In the genomic region with DNA sequence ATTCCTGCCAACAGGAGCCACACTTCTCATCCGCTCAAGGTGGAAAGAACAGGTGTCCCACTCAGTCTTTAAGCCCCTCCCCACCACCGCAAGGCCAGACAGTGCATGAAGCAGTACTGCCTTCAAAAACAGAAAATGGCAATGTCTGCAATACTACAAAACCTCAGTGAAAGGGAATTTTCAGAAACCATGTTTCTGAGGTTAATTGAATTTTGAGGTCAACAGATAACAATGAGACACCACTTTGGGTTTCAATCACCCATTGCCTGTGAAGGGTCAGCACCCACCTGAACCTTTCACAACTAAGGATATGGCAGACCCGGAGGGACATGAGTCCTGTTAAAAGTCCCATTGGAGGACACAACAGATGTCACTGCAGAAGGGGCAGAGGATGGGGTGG, we compare ENCODE assay signal across 14 cellular contexts. TPM values are rescaled to one million over a fixed set of nuclear protein-coding genes. Genes with fewer than 3 reads are reported as not detected.
DNase-seq lines count a peak whose midpoint lies in the region; ATAC-seq and TF ChIP-seq lines count a peak whose summit lies in the region.
"Had no signal": no experiment of that assay in that cellular context is flagged by ENCODE, and none has a peak within 500 bp of the region (broad histone marks: within the 10 kb centered on the region; RNA-seq: fewer than 3 reads in every experiment).

No MANE protein-coding gene starts in this region.

- H2AFZ ChIP-seq in IMR-90 (replicated peaks; ENCODE audit: low read length, poor library complexity), result no peak overlapping the region

- H3K36me3 ChIP-seq in IMR-90 (ENCODE audit: control insufficient read depth, insufficient read depth, low read length) (no peaks in the 10 kb centered on the region), spleen (peaks cover 0 to 35% (median 5%) of the 10 kb centered on the region in 6 donors), ascending aorta (no peaks in the 10 kb centered on the region)
- H3K36me3 ChIP-seq: colonic mucosa, Peyer's patch had no signal

- H3K9me1 ChIP-seq in IMR-90 (ENCODE audit: insufficient read depth, low read length), result no peaks in the 10 kb centered on the region

- no peak overlapping the region for H4K91ac ChIP-seq in IMR-90 (ENCODE audit: insufficient read depth, low read depth, low read length)

- DNase-seq in activated CD4-positive, alpha-beta T cell treated with anti-CD3 and anti-CD28 coated beads, Interleukin-2, amount 10 ng/mL, durations not matched to agents 24 days and 14 days, result no peak
- no peak for DNase-seq in activated CD4-positive, alpha-beta T cell treated with anti-CD3 and anti-CD28 coated beads, Interleukin-2, amount 50 U/mL, for 48 hours
- DNase-seq in IMR-90 (no peak), spleen (peak; percentile 57), HFFc6 (no peak), ascending aorta (ENCODE audit: low spot score in 2 of 2) (no peak)
- DNase-seq in stimulated activated naive CD4-positive, alpha-beta T cell (lab: John Stamatoyannopoulos, UW), result no peak
- DNase-seq: activated gamma-delta T cell treated with Interleukin-2 at 50 U/mL for 16 hours, colonic mucosa, kidney glomerular epithelial cell, NCI-H2107, Peyer's patch had no signal

- no peak overlapping the region for H4K5ac ChIP-seq in IMR-90 (ENCODE audit: low read depth, low read length)

- peak overlapping the region; percentile 85 for H2AK9ac ChIP-seq in IMR-90 (replicated peaks; ENCODE audit: low read depth, low read length, poor library complexity)

- H3K4me2 ChIP-seq in IMR-90 (ENCODE audit: low read depth, low read length), result no peak overlapping the region
- H3K4me2 ChIP-seq: smooth muscle cell had no signal

- no peak overlapping the region for H3K14ac ChIP-seq in IMR-90 (replicated peaks; ENCODE audit: low read depth, low read length)

- CTCF ChIA-PET in IMR-90 (lab: Yijun Ruan, JAX), result no interaction called here

- no peak overlapping the region for H3K4me3 ChIP-seq in IMR-90 (ENCODE audit: insufficient read depth, low read depth, low read length)
- no peak overlapping the region for H3K4me3 ChIP-seq in spleen
- H3K4me3 ChIP-seq in ascending aorta, result no peak overlapping the region
- H3K4me3 ChIP-seq: colonic mucosa, Peyer's patch, smooth muscle cell had no signal

- no peak for TF ChIP-seq CTCF in IMR-90 (conservative IDR thresholded peaks at IDR 0.05; ENCODE audit: low read depth, low read length)
- TF ChIP-seq CTCF in spleen (IDR thresholded peaks at IDR 0.05 in 8 of 11, conservative IDR thresholded peaks at IDR 0.05 in 3 of 11), result no peak
- no peak for TF ChIP-seq CTCF in HFFc6 (IDR thresholded peaks at IDR 0.05)
- no peak for TF ChIP-seq CTCF in ascending aorta (IDR thresholded peaks at IDR 0.05)

- TF ChIP-seq POLR2A in IMR-90 (IDR thresholded peaks at IDR 0.05; ENCODE audit: low read depth, low read length) (no peak), spleen (IDR thresholded peaks at IDR 0.05) (no peak)

- intact Hi-C loops in activated CD4-positive, alpha-beta T cell treated with anti-CD3 and anti-CD28 coated beads, Interleukin-2, amount 10 ng/mL, durations not matched to agents 24 days and 14 days (cut with micrococcal nuclease), result no loop called here
- intact Hi-C loops in IMR-90 (cut with micrococcal nuclease), result no loop called here
- intact Hi-C loops in spleen (cut with DNase I; ENCODE audit: low total_unique reads), result no loop called here
- intact Hi-C loops in ascending aorta (cut with DNase I), result no loop called here

- no peak overlapping the region for H2BK120ac ChIP-seq in IMR-90 (ENCODE audit: low read depth, low read length)

- no peaks in the 10 kb centered on the region for H3K79me1 ChIP-seq in IMR-90 (ENCODE audit: low read depth in 1 of 2, low read length in 2 of 2)

- no peaks in the 10 kb centered on the region for H3K9me3 Mint-ChIP-seq in activated CD4-positive, alpha-beta T cell treated with anti-CD3 and anti-CD28 coated beads, Interleukin-2, amount 10 ng/mL, durations not matched to agents 24 days and 14 days
- H3K9me3 Mint-ChIP-seq in HFFc6, result no peaks in the 10 kb centered on the region

- ATAC-seq in GM21529 (IDR thresholded peaks at IDR 0.05; ENCODE audit: unreplicated experiment) (peak; percentile 24), IMR-90 (ENCODE audit: low read depth) (no peak)

- no peak overlapping the region for H3K56ac ChIP-seq in IMR-90 (ENCODE audit: extremely low read depth, insufficient read depth, low read length)

- H3K9ac ChIP-seq in IMR-90 (ENCODE audit: low read depth, low read length), result no peak overlapping the region

- H2BK5ac ChIP-seq in IMR-90 (ENCODE audit: low read depth, low read length, poor library complexity, severe bottlenecking), result no peak overlapping the region

- H3K23ac ChIP-seq in IMR-90 (ENCODE audit: low read depth, low read length), result no peak overlapping the region

- no peak overlapping the region for H2BK20ac ChIP-seq in IMR-90 (ENCODE audit: low read depth, low read length)

- dilution Hi-C loops in IMR-90 (cut with HindIII; ENCODE audit: low sequenced_read_pairs, unreplicated experiment), result no loop called here

- H3K4me1 Mint-ChIP-seq in activated CD4-positive, alpha-beta T cell treated with anti-CD3 and anti-CD28 coated beads, Interleukin-2, amount 10 ng/mL, durations not matched to agents 24 days and 14 days, result peaks cover 36% of the 10 kb centered on the region
- H3K4me1 Mint-ChIP-seq in HFFc6 (ENCODE audit: low read depth), result no peaks in the 10 kb centered on the region

- H4K20me1 ChIP-seq in IMR-90 (ENCODE audit: insufficient read depth, low read length), result no peaks in the 10 kb centered on the region

- no peak overlapping the region for H3K4ac ChIP-seq in IMR-90 (ENCODE audit: low read depth, low read length)

- H3K27ac Mint-ChIP-seq in activated CD4-positive, alpha-beta T cell treated with anti-CD3 and anti-CD28 coated beads, Interleukin-2, amount 10 ng/mL, durations not matched to agents 24 days and 14 days, result peak overlapping the region; percentile 63
- no peak overlapping the region for H3K27ac Mint-ChIP-seq in HFFc6

- 100% methylated on average over 1 of the region's 3 CpGs; no CpG with 5 or more reads in 1 of the 2 experiments for WGBS in IMR-90 (ENCODE audit: extremely low coverage in 2 of 2, insufficient read length in 1 of 2), 2 experiments
- 52 to 77% (median 64%) methylated on average over 3 of the region's 3 CpGs for WGBS in spleen, 5 donors

- H3K9me3 ChIP-seq in IMR-90 (ENCODE audit: control insufficient read depth, insufficient read depth, low read length), result no peaks in the 10 kb centered on the region
- H3K9me3 ChIP-seq in spleen, result no peaks in the 10 kb centered on the region
- H3K9me3 ChIP-seq in ascending aorta, result no peaks in the 10 kb centered on the region
- H3K9me3 ChIP-seq: colonic mucosa, Peyer's patch had no signal

- no peak for TF ChIP-seq RAD21 in IMR-90 (IDR thresholded peaks at IDR 0.05; ENCODE audit: low read length)

- in situ Hi-C loops in IMR-90 (cut with MboI; ENCODE audit: low sequenced_read_pairs), result no loop called here

- H3K4me1 ChIP-seq in IMR-90 (ENCODE audit: control insufficient read depth, insufficient read depth, low read length) (no peaks in the 10 kb centered on the region), spleen (peaks cover 40 to 100% (median 83%) of the 10 kb centered on the region in 6 donors), ascending aorta (peaks cover 0 to 2% of the 10 kb centered on the region in 2 donors)

- H4K8ac ChIP-seq in IMR-90 (ENCODE audit: low read depth in 2 of 2, low read length in 2 of 2), result no peak overlapping the region

- peak overlapping the region; percentile 9 for H3K4me3 Mint-ChIP-seq in activated CD4-positive, alpha-beta T cell treated with anti-CD3 and anti-CD28 coated beads, Interleukin-2, amount 10 ng/mL, durations not matched to agents 24 days and 14 days
- no peak overlapping the region for H3K4me3 Mint-ChIP-seq in HFFc6

- H3K27ac ChIP-seq in IMR-90 (ENCODE audit: insufficient read depth, low read length), result no peak overlapping the region
- H3K27ac ChIP-seq in spleen, result peak overlapping the region in 7 of 8 donors; percentile 0 to 90 (median 38)
- H3K27ac ChIP-seq in ascending aorta, result no peak overlapping the region
- H3K27ac ChIP-seq: colonic mucosa had no signal

- no peak overlapping the region for H2BK15ac ChIP-seq in IMR-90 (ENCODE audit: low read depth, low read length)

- no peaks in the 10 kb centered on the region for H3K27me3 Mint-ChIP-seq in activated CD4-positive, alpha-beta T cell treated with anti-CD3 and anti-CD28 coated beads, Interleukin-2, amount 10 ng/mL, durations not matched to agents 24 days and 14 days
- peaks cover 18% of the 10 kb centered on the region for H3K27me3 Mint-ChIP-seq in HFFc6 (ENCODE audit: insufficient read depth)

- peaks cover 48% of the 10 kb centered on the region for H3K36me3 Mint-ChIP-seq in activated CD4-positive, alpha-beta T cell treated with anti-CD3 and anti-CD28 coated beads, Interleukin-2, amount 10 ng/mL, durations not matched to agents 24 days and 14 days (ENCODE audit: low read depth)
- H3K36me3 Mint-ChIP-seq in HFFc6 (ENCODE audit: low read depth), result no peaks in the 10 kb centered on the region

- H3K27me3 ChIP-seq in IMR-90 (ENCODE audit: control insufficient read depth, insufficient read depth, low read length), result peaks cover 25% of the 10 kb centered on the region
- peaks cover 0 to 12% (median 0%) of the 10 kb centered on the region in 7 donors for H3K27me3 ChIP-seq in spleen (replicated peaks in 1 of 7)
- H3K27me3 ChIP-seq in ascending aorta, result no peaks in the 10 kb centered on the region
- H3K27me3 ChIP-seq: colonic mucosa, Peyer's patch had no signal

- H2AK5ac ChIP-seq in IMR-90 (ENCODE audit: low read depth, low read length), result no peak overlapping the region

- no peak overlapping the region for H3K18ac ChIP-seq in IMR-90 (ENCODE audit: low read depth, low read length)

- no TSS peak for BruUV-seq in IMR-90 (replicated peaks; lab: Mats Ljungman, UMichigan)

- POLR2A ChIA-PET in IMR-90 (lab: Charles Lee; ENCODE audit: unreplicated experiment), result no interaction called here

TF ChIP-seq in IMR-90, 13 proteins besides CTCF, POLR2A, EP300 and RAD21 (continues in another document):
- TF ChIP-seq SMC3 (IDR thresholded peaks at IDR 0.05; ENCODE audit: low read depth, low read length), result no peak

RNA-seq across cellular contexts. Expression of a gene that starts 13.0 kb away (rescaled TPM):
- 79.6 and 79.8 TPM in 2 replicates for total RNA-seq in activated CD4-positive, alpha-beta T cell treated with anti-CD3 and anti-CD28 coated beads, Interleukin-2, amount 10 ng/mL, durations not matched to agents 24 days and 14 days
- total RNA-seq in IMR-90 (2012; rRNA removed) (under 0.01 TPM in 1 of 2 replicates, not detected in the other), spleen (10 to 100 TPM; 20.1 to 38.4 (median 27.3) TPM), ascending aorta (1.5 TPM)
- polyA plus RNA-seq in IMR-90 (2012; rRNA removed) (0.07 and 0.12 TPM in 2 replicates), spleen (10 to 100 TPM; 15.2 to 24.4 (median 18.3) TPM)
- under 0.01 and 0.01 TPM in 2 replicates for polyA plus RNA-seq in IMR-90 (2012; cell fraction: cytosol; rRNA removed)
- 0.26 and 0.38 TPM in 2 replicates for polyA plus RNA-seq in IMR-90 (2012; cell fraction: nucleus; rRNA removed; ENCODE audit: low replicate concordance)
- under 1 TPM in 4 of 6 experiments, not detected in 2; 0.05 to 0.16 (median 0.10) TPM for total RNA-seq in HFFc6 (2021; fragmentation: NEBNext Ultra II Directional; extraction: Animal tissue kit (Norgen Biotek cat#: 25700))
- total RNA-seq: smooth muscle cell had no signal
- polyA plus RNA-seq: smooth muscle cell had no signal

Comparison
In these comparisons a context has a peak if more than half of its experiments do, and no peak if none do; other contexts are left out.
1. H3K27ac ChIP-seq: peak in spleen (7 of 8); none in IMR-90 (single experiment) and ascending aorta (0 of 2).